ENCODE assay signal across 14 cellular contexts in genomic region chr2:108315408-108316193, GRCh38. TPM values are rescaled to one million over a fixed set of nuclear protein-coding genes. Genes with fewer than 3 reads are reported as not detected.
DNase-seq lines count a peak whose midpoint lies in the region; ATAC-seq, FAIRE-seq and TF ChIP-seq lines count a peak whose summit lies in the region.
"Had no signal": no experiment of that assay in that cellular context is flagged by ENCODE, and none has a peak within 500 bp of the region (broad histone marks: within the 10 kb centered on the region; RNA-seq: fewer than 3 reads in every experiment).

No MANE protein-coding gene starts in this region.

- CTCF ChIA-PET in A549 (lab: Yijun Ruan, JAX), result no interaction called here
- CTCF ChIA-PET in HEK293T (lab: Yijun Ruan, JAX), result no interaction called here

- H3K27me3 ChIP-seq in bronchial epithelial cell (ENCODE audit: control insufficient read depth, insufficient read depth, low read length) (no peaks in the 10 kb centered on the region), mesenchymal stem cell (ENCODE audit: control insufficient read depth in 1 of 2, insufficient read depth in 1 of 2, low read length in 2 of 2) (no peaks in the 10 kb centered on the region)
- H3K27me3 ChIP-seq: brain microvascular endothelial cell had no signal

- TF ChIP-seq POLR2A in A549 (IDR thresholded peaks at IDR 0.05; ENCODE audit: low read length), result no peak

- H3K27ac ChIP-seq in A549, result peak overlapping the region; percentile 34 to 42; a peak in 4 of 6 replicates
- peak overlapping the region; percentile 90 for H3K27ac ChIP-seq in mesenchymal stem cell (ENCODE audit: low read length, poor library complexity, severe bottlenecking)
- H3K27ac ChIP-seq: brain microvascular endothelial cell, HL-60 had no signal

- TF ChIP-seq EP300 in A549 (IDR thresholded peaks at IDR 0.05), result no peak

- POLR2A ChIA-PET in A549 (lab: Yijun Ruan, JAX) (no interaction called here), HEK293T (lab: Yijun Ruan, JAX) (interaction anchor here (0.8 to 1.7 kb wide), 4 partner anchors 10 to 218 kb away, joined by 3 to 6 read pairs (median 4); partner anchors contain the start of genes LIMS1 and SULT1C2)

- ATAC-seq in A549 (peak in 1 of 2 experiments; percentile 46; a peak in 2 of 6 replicates), GM19467 (IDR thresholded peaks at IDR 0.05; ENCODE audit: unreplicated experiment) (no peak)
- ATAC-seq: naive thymus-derived CD8-positive, alpha-beta T cell had no signal

- TF ChIP-seq CTCF in A549 (IDR thresholded peaks at IDR 0.05) (no peak), bronchial epithelial cell (IDR thresholded peaks at IDR 0.05; ENCODE audit: insufficient read depth, low read length, severe bottlenecking) (no peak)

- H2AFZ ChIP-seq in mesenchymal stem cell (ENCODE audit: low read depth, low read length), result no peak overlapping the region

- H3K36me3 ChIP-seq in bronchial epithelial cell (ENCODE audit: control insufficient read depth, insufficient read depth, low read length) (no peaks in the 10 kb centered on the region), mesenchymal stem cell (ENCODE audit: control insufficient read depth in 1 of 2, insufficient read depth in 2 of 2, low read depth in 1 of 2, low read length in 2 of 2) (no peaks in the 10 kb centered on the region)
- H3K36me3 ChIP-seq: brain microvascular endothelial cell had no signal

- H2BK5ac ChIP-seq in mesenchymal stem cell (ENCODE audit: low read depth, low read length, poor library complexity, severe bottlenecking), result peak overlapping the region; percentile 57

- no peak overlapping the region for H2BK15ac ChIP-seq in mesenchymal stem cell (ENCODE audit: low read depth, poor library complexity, severe bottlenecking)

- H3K4ac ChIP-seq in mesenchymal stem cell (ENCODE audit: low read depth in 1 of 2, low read length in 2 of 2), result no peak overlapping the region

- H3K18ac ChIP-seq in mesenchymal stem cell (ENCODE audit: low read depth in 1 of 2, low read length in 2 of 2), result no peak overlapping the region

- H2BK12ac ChIP-seq in mesenchymal stem cell (ENCODE audit: low read length in 2 of 2), result no peak overlapping the region

- no peaks in the 10 kb centered on the region for H3K9me3 ChIP-seq in A549
- H3K9me3 ChIP-seq in mesenchymal stem cell (ENCODE audit: control insufficient read depth, low read length), result no peaks in the 10 kb centered on the region

- no peak overlapping the region for H3K4me3 ChIP-seq in A549
- no peak overlapping the region for H3K4me3 ChIP-seq in bronchial epithelial cell (ENCODE audit: low read depth, low read length)
- no peak overlapping the region for H3K4me3 ChIP-seq in mesenchymal stem cell (ENCODE audit: insufficient read depth in 1 of 2, low read depth in 1 of 2, low read length in 2 of 2)

- no peak for DNase-seq in A549 (ENCODE audit: low read depth in 1 of 2, low spot score in 1 of 2)
- no peak for DNase-seq in HEK293T (ENCODE audit: extremely low spot score)
- DNase-seq in bronchial epithelial cell (ENCODE audit: low read depth), result peak; percentile 79
- no peak for DNase-seq in mesenchymal stem cell
- DNase-seq in cerebellum (ENCODE audit: low spot score), result no peak
- no peak for DNase-seq in RPMI8226
- DNase-seq in pons (ENCODE audit: low spot score), result no peak
- DNase-seq: activated CD4-positive, CD25-positive, alpha-beta regulatory T cell treated with anti-CD3 and anti-CD28 coated beads, Interleukin-2, amount 50 U/mL, for 72 hours; brain microvascular endothelial cell; erythroblast; naive thymus-derived CD8-positive, alpha-beta T cell; stimulated activated CD8-positive, alpha-beta memory T cell treated with anti-CD3 and anti-CD28 coated beads, Interleukin-4, amount 100 ng/mL, for 48 hours had no signal

- no peak overlapping the region for H4K91ac ChIP-seq in mesenchymal stem cell (ENCODE audit: low read length)

- peaks cover 12% of the 10 kb centered on the region for H3K79me1 ChIP-seq in mesenchymal stem cell (replicated peaks; ENCODE audit: low read length, poor library complexity, severe bottlenecking)

- 74% methylated on average over 4 of the region's 4 CpGs for WGBS in A549 (ENCODE audit: missing lambda C conversion rate)
- 36% methylated on average over 1 of the region's 4 CpGs for WGBS in mesenchymal stem cell

- H3K14ac ChIP-seq in mesenchymal stem cell (ENCODE audit: low read length in 2 of 2), result no peak overlapping the region

- H4K8ac ChIP-seq in mesenchymal stem cell (ENCODE audit: low read length), result no peak overlapping the region

- peaks cover 22% of the 10 kb centered on the region for H3K4me1 ChIP-seq in A549
- H3K4me1 ChIP-seq in mesenchymal stem cell (ENCODE audit: control insufficient read depth, insufficient read depth, low read depth, low read length), result peaks cover 24% of the 10 kb centered on the region

- no peak overlapping the region for H2BK120ac ChIP-seq in mesenchymal stem cell (ENCODE audit: low read depth, low read length)

- H3K4me2 ChIP-seq in A549 (peak overlapping the region; percentile 31), mesenchymal stem cell (ENCODE audit: low read length, poor library complexity, severe bottlenecking) (no peak overlapping the region)

- no peak for TF ChIP-seq RAD21 in A549 (conservative IDR thresholded peaks at IDR 0.05 in 1 of 2, IDR thresholded peaks at IDR 0.05 in 1 of 2)

- H3K23ac ChIP-seq in mesenchymal stem cell (ENCODE audit: low read length in 2 of 2), result no peak overlapping the region

- peak overlapping the region; percentile 86 for H2AK5ac ChIP-seq in mesenchymal stem cell (ENCODE audit: low read length, severe bottlenecking)

- FAIRE-seq in A549 (lab: Jason Lieb, UNC), result no peak
- FAIRE-seq in bronchial epithelial cell (lab: Jason Lieb, UNC), result no peak

- H3K9ac ChIP-seq in mesenchymal stem cell (ENCODE audit: low read length), result no peak overlapping the region

TF ChIP-seq in A549, 52 proteins besides CTCF, POLR2A, EP300 and RAD21:
- TF ChIP-seq EHF (CRISPR knock-in tag; IDR thresholded peaks at IDR 0.05) (no peak), FOSL2 (IDR thresholded peaks at IDR 0.05) (no peak), FOSL2 (CRISPR knock-in tag; IDR thresholded peaks at IDR 0.05) (no peak), BCL3 (IDR thresholded peaks at IDR 0.05) (no peak), MAFK (IDR thresholded peaks at IDR 0.05; ENCODE audit: partially characterized antibody) (peak; percentile 79), PHF8 (IDR thresholded peaks at IDR 0.05; ENCODE audit: borderline replicate concordance, low read depth) (no peak)

TF ChIP-seq in HEK293T, 16 proteins besides CTCF, POLR2A, EP300 and RAD21:
- TF ChIP-seq ZNF384 (IDR thresholded peaks at IDR 0.05) (no peak), ARNT (IDR thresholded peaks at IDR 0.05) (no peak), PKNOX1 (IDR thresholded peaks at IDR 0.05) (0 out of 2 replicates have a peak, but pooled peaks have one; percentile 3)

RNA-seq across cellular contexts. Expression of gene SULT1C2, which starts 26.9 kb away (rescaled TPM):
- 0.26 and 0.36 TPM in 2 replicates for polyA plus RNA-seq in A549 (2011; rRNA removed)
- polyA plus RNA-seq in A549 (2012; cell fraction: cytosol; rRNA removed), result 0.04 TPM in 2 replicates
- 0.05 and 0.13 TPM in 2 replicates for polyA plus RNA-seq in A549 (2012; cell fraction: nucleus; rRNA removed)
- 0.20 to 0.61 TPM (median 0.56 TPM) in 3 replicates for polyA plus RNA-seq in A549 (2017; fragmentation: RNase III; extraction: RNeasy Plus Mini Kit Qiagen cat#74134 plus additional on column Dnase treatment)
- 0.24 and 1.2 TPM in 2 replicates for polyA minus RNA-seq in A549 (2011; rRNA and poly(A)+ RNA removed)
- total RNA-seq in bronchial epithelial cell, result 0.13 TPM in 1 of 2 replicates, not detected in the other
- polyA plus RNA-seq in mesenchymal stem cell (2013, experiment 1 of 2), result 0.28 TPM
- 0.34 TPM for polyA plus RNA-seq in mesenchymal stem cell (2013, experiment 2 of 2)
- total RNA-seq in cerebellum, result 0.73 TPM
- total RNA-seq: naive thymus-derived CD8-positive, alpha-beta T cell had no signal
- polyA plus RNA-seq: naive thymus-derived CD8-positive, alpha-beta T cell had no signal
